In the genomic region with DNA sequence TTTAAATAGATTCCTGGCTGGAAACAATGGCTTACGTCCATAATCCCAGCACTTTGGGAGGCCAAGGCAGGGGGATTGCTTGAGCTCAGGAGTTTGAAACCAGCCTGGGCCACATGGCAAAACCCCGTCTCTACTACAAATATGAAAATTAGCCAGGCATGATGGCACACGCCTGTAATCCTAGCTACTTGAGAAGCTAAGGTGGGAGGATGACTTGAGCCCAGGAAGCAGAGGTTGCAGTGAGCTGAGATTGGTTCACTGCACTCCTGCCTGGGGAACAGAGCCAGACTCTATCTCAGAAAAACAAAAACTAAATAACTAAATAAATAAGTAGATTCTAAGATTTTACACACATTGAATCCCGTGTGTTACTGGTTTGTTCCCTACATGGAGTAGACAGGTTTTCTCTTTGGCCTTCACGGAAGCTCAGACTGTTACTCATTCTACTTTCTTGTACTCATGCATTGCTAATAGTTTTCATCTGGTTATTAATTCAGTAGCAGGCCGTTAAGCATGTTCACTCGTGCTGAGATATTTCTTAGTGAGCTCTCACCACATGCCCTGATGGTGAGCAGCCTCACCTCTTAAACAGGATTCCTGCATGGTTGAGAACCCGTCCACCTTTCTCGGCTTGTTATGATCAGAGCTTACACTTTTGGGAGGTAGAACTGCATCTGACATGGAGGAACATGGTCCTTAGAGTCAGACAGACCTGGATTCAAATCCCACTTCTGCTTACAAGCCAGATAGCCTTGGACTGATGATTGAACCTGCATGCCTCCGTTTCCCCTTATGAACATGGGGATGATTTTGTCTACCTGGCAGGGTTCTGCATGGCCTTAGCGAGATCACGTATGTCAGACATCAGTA, we compare ENCODE assay signal across 13 cellular contexts. TPM values are rescaled to one million over a fixed set of nuclear protein-coding genes. Genes with fewer than 3 reads are reported as not detected.
DNase-seq lines count a peak whose midpoint lies in the region; ATAC-seq and TF ChIP-seq lines count a peak whose summit lies in the region.
"Had no signal": no experiment of that assay in that cellular context is flagged by ENCODE, and none has a peak within 500 bp of the region (broad histone marks: within the 10 kb centered on the region; RNA-seq: fewer than 3 reads in every experiment).

No MANE protein-coding gene starts in this region.

- no peaks in the 10 kb centered on the region for H4K20me1 ChIP-seq in osteoblast (ENCODE audit: insufficient read depth, low read length)

- no peak for TF ChIP-seq POLR2A in breast epithelium (IDR thresholded peaks at IDR 0.05)

- H3K4me1 Mint-ChIP-seq in activated T-helper 1 cell treated with anti-CD3 and anti-CD28 coated beads, Interleukin-12 subunit alpha, Interleukin-12 subunit beta, Interleukin-2, Interleukin-4 antibody, amounts not matched to agents 30 ng/mL and 10 ng/mL and 1 ng/mL, durations not matched to agents 14 hours and 24 hours and 36 hours (ENCODE audit: low read depth): peaks cover 66% of the 10 kb centered on the region

- peaks cover 8% of the 10 kb centered on the region for H3K79me2 ChIP-seq in osteoblast (ENCODE audit: insufficient read depth, low read length)
- H3K79me2 ChIP-seq: hepatocyte had no signal

- H2AFZ ChIP-seq in osteoblast (ENCODE audit: low read length): no peak overlapping the region
- H2AFZ ChIP-seq: hepatocyte had no signal

- TF ChIP-seq CTCF in breast epithelium (IDR thresholded peaks at IDR 0.05) (no peak), osteoblast (IDR thresholded peaks at IDR 0.05; ENCODE audit: extremely low read depth, low read depth, low read length) (no peak), lower lobe of right lung (IDR thresholded peaks at IDR 0.05) (no peak)

- no peaks in the 10 kb centered on the region for H3K27me3 ChIP-seq in breast epithelium
- H3K27me3 ChIP-seq in osteoblast (ENCODE audit: insufficient read depth, low read length): no peaks in the 10 kb centered on the region
- no peaks in the 10 kb centered on the region for H3K27me3 ChIP-seq in lower lobe of right lung (ENCODE audit: low read depth)
- H3K27me3 ChIP-seq: ascending aorta, hepatocyte had no signal

- H3K27me3 Mint-ChIP-seq in activated T-helper 1 cell treated with anti-CD3 and anti-CD28 coated beads, Interleukin-12 subunit alpha, Interleukin-12 subunit beta, Interleukin-2, Interleukin-4 antibody, amounts not matched to agents 30 ng/mL and 10 ng/mL and 1 ng/mL, durations not matched to agents 14 hours and 24 hours and 36 hours (ENCODE audit: insufficient read depth): no peaks in the 10 kb centered on the region

- H3K27ac Mint-ChIP-seq in activated T-helper 1 cell treated with anti-CD3 and anti-CD28 coated beads, Interleukin-12 subunit alpha, Interleukin-12 subunit beta, Interleukin-2, Interleukin-4 antibody, amounts not matched to agents 30 ng/mL and 10 ng/mL and 1 ng/mL, durations not matched to agents 14 hours and 24 hours and 36 hours: no peak overlapping the region

- H3K4me3 ChIP-seq in breast epithelium: no peak overlapping the region
- H3K4me3 ChIP-seq in osteoblast (ENCODE audit: insufficient read depth, low read length): no peak overlapping the region
- no peak overlapping the region for H3K4me3 ChIP-seq in lower lobe of right lung
- H3K4me3 ChIP-seq: ascending aorta, hepatocyte had no signal

- H3K4me1 ChIP-seq in breast epithelium: peaks cover 0 to 10% of the 10 kb centered on the region in 2 donors
- H3K4me1 ChIP-seq in osteoblast (ENCODE audit: insufficient read depth, low read length): peaks cover 16% of the 10 kb centered on the region
- H3K4me1 ChIP-seq in lower lobe of right lung: peaks cover 6% of the 10 kb centered on the region
- H3K4me1 ChIP-seq: ascending aorta had no signal

- no peak overlapping the region for H3K4me2 ChIP-seq in osteoblast (ENCODE audit: insufficient read depth, low read length)
- H3K4me2 ChIP-seq: hepatocyte had no signal

- intact Hi-C loops in breast epithelium (cut with DNase I; ENCODE audit: low total_unique reads): no loop called here
- intact Hi-C loops in lower lobe of right lung (cut with DNase I): no loop called here
- intact Hi-C loops in activated T-helper 1 cell treated with anti-CD3 and anti-CD28 coated beads, Interleukin-12 subunit alpha, Interleukin-12 subunit beta, Interleukin-2, Interleukin-4 antibody, amounts not matched to agents 30 ng/mL and 10 ng/mL and 1 ng/mL, durations not matched to agents 14 hours and 24 hours and 36 hours (cut with micrococcal nuclease): no loop called here

- no peaks in the 10 kb centered on the region for H3K9me3 Mint-ChIP-seq in activated T-helper 1 cell treated with anti-CD3 and anti-CD28 coated beads, Interleukin-12 subunit alpha, Interleukin-12 subunit beta, Interleukin-2, Interleukin-4 antibody, amounts not matched to agents 30 ng/mL and 10 ng/mL and 1 ng/mL, durations not matched to agents 14 hours and 24 hours and 36 hours

- H3K27ac ChIP-seq in breast epithelium (peak overlapping the region; percentile 64 to 71), osteoblast (ENCODE audit: low read depth, low read length) (no peak overlapping the region), lower lobe of right lung (no peak overlapping the region)
- H3K27ac ChIP-seq: ascending aorta, hepatocyte had no signal

- H3K36me3 ChIP-seq in breast epithelium: no peaks in the 10 kb centered on the region
- H3K36me3 ChIP-seq in osteoblast (ENCODE audit: insufficient read depth, low read length): no peaks in the 10 kb centered on the region
- H3K36me3 ChIP-seq in lower lobe of right lung: peaks cover 3% of the 10 kb centered on the region
- H3K36me3 ChIP-seq: ascending aorta had no signal

- DNase-seq in DMS 273 (lab: John Stamatoyannopoulos, UW; ENCODE audit: unreplicated experiment) (peak; percentile 76), M059J (ENCODE audit: low read depth) (peak; percentile 10), breast epithelium (ENCODE audit: low spot score in 2 of 2) (peak in 1 of 2 donors; percentile 18), osteoblast (ENCODE audit: insufficient read length, low spot score, missing footprints) (peak; percentile 15), NCI-H345 (lab: John Stamatoyannopoulos, UW) (no peak), DMS53 (lab: John Stamatoyannopoulos, UW) (no peak), lower lobe of right lung (no peak)
- DNase-seq in activated T-helper 1 cell treated with anti-CD3 and anti-CD28 coated beads, Interleukin-12 subunit alpha, Interleukin-12 subunit beta, Interleukin-2, Interleukin-4 antibody, amounts not matched to agents 30 ng/mL and 10 ng/mL and 1 ng/mL, durations not matched to agents 14 hours and 24 hours and 36 hours (ENCODE audit: low spot score): no peak
- DNase-seq: COR-L47, mesendoderm, NCI-H2107 had no signal

- H3K36me3 Mint-ChIP-seq in activated T-helper 1 cell treated with anti-CD3 and anti-CD28 coated beads, Interleukin-12 subunit alpha, Interleukin-12 subunit beta, Interleukin-2, Interleukin-4 antibody, amounts not matched to agents 30 ng/mL and 10 ng/mL and 1 ng/mL, durations not matched to agents 14 hours and 24 hours and 36 hours (ENCODE audit: low read depth): peaks cover 29% of the 10 kb centered on the region

- H3K4me3 Mint-ChIP-seq in activated T-helper 1 cell treated with anti-CD3 and anti-CD28 coated beads, Interleukin-12 subunit alpha, Interleukin-12 subunit beta, Interleukin-2, Interleukin-4 antibody, amounts not matched to agents 30 ng/mL and 10 ng/mL and 1 ng/mL, durations not matched to agents 14 hours and 24 hours and 36 hours: no peak overlapping the region

- H3K9me3 ChIP-seq in breast epithelium (no peaks in the 10 kb centered on the region), osteoblast (ENCODE audit: low read depth, low read length) (no peaks in the 10 kb centered on the region), lower lobe of right lung (no peaks in the 10 kb centered on the region)
- H3K9me3 ChIP-seq: ascending aorta had no signal

- ATAC-seq in lower lobe of right lung: no peak

RNA-seq across cellular contexts. Expression of a gene that starts 49.1 kb away (rescaled TPM):
- 13.3 and 14.7 TPM in 2 replicates for total RNA-seq in M059J (2014; rRNA removed; shearing (Covaris generic))
- total RNA-seq in breast epithelium (100 to 1,000 TPM in 1 of 3 donors, 10 to 100 TPM in 2; 16.8 to 111 (median 58.0) TPM), osteoblast (7.2 and 10.0 TPM in 2 replicates), lower lobe of right lung (49.9 TPM)
- 50.6 and 59.7 TPM in 2 replicates for total RNA-seq in activated T-helper 1 cell treated with anti-CD3 and anti-CD28 coated beads, Interleukin-12 subunit alpha, Interleukin-12 subunit beta, Interleukin-2, Interleukin-4 antibody, amounts not matched to agents 30 ng/mL and 10 ng/mL and 1 ng/mL, durations not matched to agents 14 hours and 24 hours and 36 hours

Comparison
In these comparisons a context has a peak if more than half of its experiments do, and no peak if none do; other contexts are left out.
1. DNase-seq: peak in DMS 273 (single experiment), M059J (single experiment) and osteoblast (single experiment); none in NCI-H345 (single experiment), DMS53 (single experiment), lower lobe of right lung (single experiment) and activated T-helper 1 cell treated with anti-CD3 and anti-CD28 coated beads, Interleukin-12 subunit alpha, Interleukin-12 subunit beta, Interleukin-2, Interleukin-4 antibody, amounts not matched to agents 30 ng/mL and 10 ng/mL and 1 ng/mL, durations not matched to agents 14 hours and 24 hours and 36 hours (single experiment).
2. H3K27ac ChIP-seq: peak in breast epithelium (2 of 2); none in osteoblast (single experiment) and lower lobe of right lung (single experiment).